In genomic region chr5:122078116-122078865, GRCh38 we compare ENCODE assay signal across 8 cellular contexts. TPM values are rescaled to one million over a fixed set of nuclear protein-coding genes. Genes with fewer than 3 reads are reported as not detected.
DNase-seq lines count a peak whose midpoint lies in the region; ATAC-seq and TF ChIP-seq lines count a peak whose summit lies in the region.

A gene with protein sequence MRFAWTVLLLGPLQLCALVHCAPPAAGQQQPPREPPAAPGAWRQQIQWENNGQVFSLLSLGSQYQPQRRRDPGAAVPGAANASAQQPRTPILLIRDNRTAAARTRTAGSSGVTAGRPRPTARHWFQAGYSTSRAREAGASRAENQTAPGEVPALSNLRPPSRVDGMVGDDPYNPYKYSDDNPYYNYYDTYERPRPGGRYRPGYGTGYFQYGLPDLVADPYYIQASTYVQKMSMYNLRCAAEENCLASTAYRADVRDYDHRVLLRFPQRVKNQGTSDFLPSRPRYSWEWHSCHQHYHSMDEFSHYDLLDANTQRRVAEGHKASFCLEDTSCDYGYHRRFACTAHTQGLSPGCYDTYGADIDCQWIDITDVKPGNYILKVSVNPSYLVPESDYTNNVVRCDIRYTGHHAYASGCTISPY (minus strand): TSS chr5:122078259. CDS start chr5:122077985, 274 bp downstream.

- no peaks in the 10 kb centered on the region for H3K9me3 Mint-ChIP-seq in chondrocyte (ENCODE audit: low read depth)
- H3K9me3 Mint-ChIP-seq in stimulated activated naive B cell treated with anti-CD40 and anti-IgM and Interleukin-4, amounts not matched to agents 10 μg/mL and 1 μg/mL and 100 μg/mL, for 72 hours, result no peaks in the 10 kb centered on the region

- H3K27ac Mint-ChIP-seq in chondrocyte (ENCODE audit: unreplicated experiment), result peak within 1 kb of the TSS; percentile 95
- H3K27ac Mint-ChIP-seq in stimulated activated naive B cell treated with anti-CD40 and anti-IgM and Interleukin-4, amounts not matched to agents 10 μg/mL and 1 μg/mL and 100 μg/mL, for 72 hours, result peak within 1 kb of the TSS; percentile 39

- DNase-seq in stimulated activated CD4-positive, alpha-beta T cell treated with anti-CD3 and anti-CD28 coated beads, Interleukin-15, amount 100 ng/mL, for 24 hours, result peak; percentile 11
- no peak for DNase-seq in stimulated activated CD4-positive, alpha-beta T cell treated with anti-CD3 and anti-CD28 coated beads, Interleukin-1b, Interleukin-23, amount 100 ng/mL, for 48 hours
- DNase-seq in NCI-H748 treated with DMSO at 0.1 percent for 48 hours (lab: John Stamatoyannopoulos, UW) (peak; percentile 35), chondrocyte (ENCODE audit: low spot score) (peak; percentile 95), kidney epithelial cell (ENCODE audit: low read depth) (no peak)
- DNase-seq in stimulated activated naive B cell treated with anti-CD40 and anti-IgM and Interleukin-4, amounts not matched to agents 10 μg/mL and 1 μg/mL and 100 μg/mL, for 72 hours, result no peak
- DNase-seq in NK-92 treated with Interleukin-12 subunit alpha and Interleukin-12 subunit beta, amount 100 ng/mL, for 24 hours (lab: John Stamatoyannopoulos, UW), result no peak

- peak in 1 of 2 donors; percentile 8 for ATAC-seq in stimulated activated naive B cell treated with anti-CD40 and anti-IgM and Interleukin-4, amounts not matched to agents 10 μg/mL and 1 μg/mL and 100 μg/mL, for 72 hours (replicated peaks)
- ATAC-seq in GM19328 (IDR thresholded peaks at IDR 0.05; ENCODE audit: unreplicated experiment), result no peak

- TF ChIP-seq CTCF in chondrocyte (IDR thresholded peaks at IDR 0.05) (no peak), kidney epithelial cell (IDR thresholded peaks at IDR 0.05; ENCODE audit: insufficient read depth, low read length, poor library complexity, severe bottlenecking) (no peak)

- H3K27me3 ChIP-seq in kidney epithelial cell (ENCODE audit: control insufficient read depth, insufficient read depth, low read length), result no peaks in the 10 kb centered on the region

- no peaks in the 10 kb centered on the region for H3K36me3 ChIP-seq in kidney epithelial cell (ENCODE audit: control insufficient read depth, insufficient read depth, low read length)

- H3K4me3 ChIP-seq in kidney epithelial cell (ENCODE audit: low read depth, low read length), result peak within 1 kb of the TSS; percentile 56

- peaks cover 19% of the 10 kb centered on the region for H3K36me3 Mint-ChIP-seq in chondrocyte (ENCODE audit: low read depth)
- H3K36me3 Mint-ChIP-seq in stimulated activated naive B cell treated with anti-CD40 and anti-IgM and Interleukin-4, amounts not matched to agents 10 μg/mL and 1 μg/mL and 100 μg/mL, for 72 hours, result peaks cover 0 to 9% of the 10 kb centered on the region in 2 donors

- peak within 1 kb of the TSS; percentile 95 for H3K4me3 Mint-ChIP-seq in chondrocyte (ENCODE audit: unreplicated experiment)
- peak within 1 kb of the TSS; percentile 83 for H3K4me3 Mint-ChIP-seq in stimulated activated naive B cell treated with anti-CD40 and anti-IgM and Interleukin-4, amounts not matched to agents 10 μg/mL and 1 μg/mL and 100 μg/mL, for 72 hours

- H3K27me3 Mint-ChIP-seq in chondrocyte (ENCODE audit: low read depth), result no peaks in the 10 kb centered on the region
- peaks cover 43 to 45% of the 10 kb centered on the region in 2 donors for H3K27me3 Mint-ChIP-seq in stimulated activated naive B cell treated with anti-CD40 and anti-IgM and Interleukin-4, amounts not matched to agents 10 μg/mL and 1 μg/mL and 100 μg/mL, for 72 hours

- peaks cover 56% of the 10 kb centered on the region for H3K4me1 Mint-ChIP-seq in chondrocyte (ENCODE audit: low read depth)
- peaks cover 15 to 22% of the 10 kb centered on the region in 2 donors for H3K4me1 Mint-ChIP-seq in stimulated activated naive B cell treated with anti-CD40 and anti-IgM and Interleukin-4, amounts not matched to agents 10 μg/mL and 1 μg/mL and 100 μg/mL, for 72 hours

RNA-seq across cellular contexts. Expression of the gene that starts here (rescaled TPM):
- 320 to 615 TPM (median 611 TPM) in 3 replicates for total RNA-seq in chondrocyte
- total RNA-seq in kidney epithelial cell, result 9.0 and 13.2 TPM in 2 replicates

Comparison
In these comparisons a context has a peak if more than half of its experiments do, and no peak if none do; other contexts are left out.
1. RNA of the gene that starts here (total RNA-seq): 320 to 615 TPM in chondrocyte; 9.0 to 13.2 TPM in kidney epithelial cell; every median in the first group is over 10 times any median in the second.
2. DNase-seq: peak in stimulated activated CD4-positive, alpha-beta T cell treated with anti-CD3 and anti-CD28 coated beads, Interleukin-15, amount 100 ng/mL, for 24 hours (single experiment), NCI-H748 treated with DMSO at 0.1 percent for 48 hours (single experiment) and chondrocyte (single experiment); none in stimulated activated CD4-positive, alpha-beta T cell treated with anti-CD3 and anti-CD28 coated beads, Interleukin-1b, Interleukin-23, amount 100 ng/mL, for 48 hours (single experiment), kidney epithelial cell (single experiment), stimulated activated naive B cell treated with anti-CD40 and anti-IgM and Interleukin-4, amounts not matched to agents 10 μg/mL and 1 μg/mL and 100 μg/mL, for 72 hours (single experiment) and NK-92 treated with Interleukin-12 subunit alpha and Interleukin-12 subunit beta, amount 100 ng/mL, for 24 hours (single experiment).